ENCODE assay signal across 15 cellular contexts in genomic region chr1:154629160-154630073, GRCh38. TPM values are rescaled to one million over a fixed set of nuclear protein-coding genes. Genes with fewer than 3 reads are reported as not detected.
A peak's percentile ranks its signal among the peaks of the same experiment; 100 is the strongest.
DNase-seq lines count a peak whose midpoint lies in the region; TF ChIP-seq lines count a peak whose summit lies in the region.
"Had no signal": no experiment of that assay in that cellular context is flagged by ENCODE, and none has a peak within 500 bp of the region (broad histone marks: within the 10 kb centered on the region; RNA-seq: fewer than 3 reads in every experiment).

No MANE protein-coding gene starts in this region.

- no peak overlapping the region for H3K4me2 ChIP-seq in smooth muscle cell

- H3K27me3 ChIP-seq in smooth muscle cell (ENCODE audit: low read depth): peaks cover 13% of the 10 kb centered on the region

- peaks cover 20% of the 10 kb centered on the region for H4K20me1 ChIP-seq in smooth muscle cell (ENCODE audit: low read depth)

- H3K36me3 ChIP-seq in smooth muscle cell (ENCODE audit: low read depth): no peaks in the 10 kb centered on the region

- H3K4me1 ChIP-seq in smooth muscle cell (ENCODE audit: low read depth): peaks cover 2% of the 10 kb centered on the region

- peak overlapping the region; percentile 59 for H2AFZ ChIP-seq in smooth muscle cell (ENCODE audit: low read depth)

- TF ChIP-seq CTCF in smooth muscle cell (IDR thresholded peaks at IDR 0.05; ENCODE audit: borderline replicate concordance, insufficient read depth, poor library complexity, severe bottlenecking): no peak

- H3K4me3 ChIP-seq in smooth muscle cell: no peak overlapping the region

- TF ChIP-seq POLR2A in erythroblast (IDR thresholded peaks at IDR 0.05; ENCODE audit: low read length): peak; percentile 3

- H3K27me3 Mint-ChIP-seq in activated CD4-positive, alpha-beta T cell treated with anti-CD3 and anti-CD28 coated beads, Interleukin-2, amount 10 ng/mL, durations not matched to agents 7 days and 5 days: peaks cover 18% of the 10 kb centered on the region

- peaks cover 18% of the 10 kb centered on the region for H3K36me3 Mint-ChIP-seq in activated CD4-positive, alpha-beta T cell treated with anti-CD3 and anti-CD28 coated beads, Interleukin-2, amount 10 ng/mL, durations not matched to agents 7 days and 5 days (ENCODE audit: low read depth)

- H3K27ac ChIP-seq in smooth muscle cell (ENCODE audit: low read depth): no peak overlapping the region

- H3K4me3 Mint-ChIP-seq in activated CD4-positive, alpha-beta T cell treated with anti-CD3 and anti-CD28 coated beads, Interleukin-2, amount 10 ng/mL, durations not matched to agents 7 days and 5 days: no peak overlapping the region

- POLR2A ChIA-PET in activated CD4-positive, alpha-beta T cell treated with anti-CD3 and anti-CD28 coated beads, Interleukin-2, amount 10 ng/mL, durations not matched to agents 7 days and 5 days (lab: Charles Lee): interaction anchor here (1.0 kb wide), 1 partner anchor 18 kb away, joined by 3 read pairs; no protein-coding TSS in a partner anchor

- DNase-seq in activated CD4-positive, alpha-beta T cell treated with anti-CD3 and anti-CD28 coated beads, Interleukin-2, amount 10 ng/mL, durations not matched to agents 7 days and 5 days: no peak
- DNase-seq in activated CD4-positive, alpha-beta T cell treated with anti-CD3 and anti-CD28 coated beads, Interleukin-2, amount 50 U/mL, for 48 hours: no peak
- peak; percentile 21 for DNase-seq in RPMI7951 (ENCODE audit: low read depth)
- peak; percentile 79 to 88 for DNase-seq in erythroblast (lab: John Stamatoyannopoulos, UW)
- DNase-seq in smooth muscle cell (lab: John Stamatoyannopoulos, UW; ENCODE audit: unreplicated experiment): no peak
- no peak for DNase-seq in superior temporal gyrus (ENCODE audit: extremely low spot score)
- no peak for DNase-seq in SK-N-DZ (ENCODE audit: low spot score)
- DNase-seq in NCI-H2081 (lab: John Stamatoyannopoulos, UW): no peak
- DNase-seq: ACHN; activated CD4-positive, alpha-beta T cell treated with anti-CD3 and anti-CD28 coated beads for 1 hour; activated naive CD4-positive, alpha-beta T cell treated with anti-CD3 and anti-CD28 coated beads, Interleukin-2, amount 10 ng/mL, durations not matched to agents 7 days and 5 days; effector memory CD4-positive, alpha-beta T cell; NCI-H510A treated with DMSO at 0.1 percent for 48 hours; SHP77 treated with DMSO at 0.1 percent for 48 hours; substantia nigra had no signal

- WGBS in smooth muscle cell (ENCODE audit: low lambda C conversion rate): 12% methylated on average over 2 of the region's 2 CpGs

- H3K9me3 Mint-ChIP-seq in activated CD4-positive, alpha-beta T cell treated with anti-CD3 and anti-CD28 coated beads, Interleukin-2, amount 10 ng/mL, durations not matched to agents 7 days and 5 days: peaks cover 13% of the 10 kb centered on the region

- peaks cover 31% of the 10 kb centered on the region for H3K79me2 ChIP-seq in smooth muscle cell (ENCODE audit: low read depth)

- peak overlapping the region; percentile 100 for H3K27ac Mint-ChIP-seq in activated CD4-positive, alpha-beta T cell treated with anti-CD3 and anti-CD28 coated beads, Interleukin-2, amount 10 ng/mL, durations not matched to agents 7 days and 5 days

- no peaks in the 10 kb centered on the region for H3K9me3 ChIP-seq in smooth muscle cell (replicated peaks; ENCODE audit: low read depth)

- peaks cover 30% of the 10 kb centered on the region for H3K4me1 Mint-ChIP-seq in activated CD4-positive, alpha-beta T cell treated with anti-CD3 and anti-CD28 coated beads, Interleukin-2, amount 10 ng/mL, durations not matched to agents 7 days and 5 days

- H3F3A ChIP-seq in smooth muscle cell (ENCODE audit: low read depth): peaks cover 6% of the 10 kb centered on the region

- CTCF ChIA-PET in activated CD4-positive, alpha-beta T cell treated with anti-CD3 and anti-CD28 coated beads, Interleukin-2, amount 10 ng/mL, durations not matched to agents 7 days and 5 days (lab: Charles Lee): no interaction called here

- H3K9ac ChIP-seq in smooth muscle cell (ENCODE audit: low read depth): no peak overlapping the region

RNA-seq across cellular contexts. Expression of gene ADAR, which starts 21.4 kb away (rescaled TPM):
- total RNA-seq in activated CD4-positive, alpha-beta T cell treated with anti-CD3 and anti-CD28 coated beads, Interleukin-2, amount 10 ng/mL, durations not matched to agents 7 days and 5 days: 100 to 1,000 TPM; 384 to 394 TPM
- total RNA-seq in RPMI7951 (2014; rRNA removed; shearing (Covaris generic)): 59.1 and 62.2 TPM in 2 replicates
- 80.6 and 87.5 TPM in 2 replicates for total RNA-seq in smooth muscle cell
- polyA plus RNA-seq in smooth muscle cell: 39.1 and 44.6 TPM in 2 replicates
- 65.1 and 71.4 TPM in 2 replicates for polyA plus RNA-seq in SK-N-DZ (2014; cell fraction: cytosol; rRNA removed)
- polyA plus RNA-seq in SK-N-DZ (2014; cell fraction: nucleus; rRNA removed): 61.7 and 115 TPM in 2 replicates

Comparison
In these comparisons a context has a peak if more than half of its experiments do, and no peak if none do; other contexts are left out.
1. DNase-seq: peak in RPMI7951 (single experiment) and erythroblast (2 of 2); none in activated CD4-positive, alpha-beta T cell treated with anti-CD3 and anti-CD28 coated beads, Interleukin-2, amount 10 ng/mL, durations not matched to agents 7 days and 5 days (single experiment), activated CD4-positive, alpha-beta T cell treated with anti-CD3 and anti-CD28 coated beads, Interleukin-2, amount 50 U/mL, for 48 hours (0 of 2), smooth muscle cell (single experiment), superior temporal gyrus (single experiment), SK-N-DZ (single experiment) and NCI-H2081 (0 of 2).